21 cellular contexts compared by ENCODE assay signal in genomic region chr4:76708986-76709385, GRCh38.
A peak's percentile ranks its signal among the peaks of the same experiment; 100 is the strongest.
DNase-seq lines count a peak whose midpoint lies in the region; ATAC-seq and TF ChIP-seq lines count a peak whose summit lies in the region.
"Had no signal": no experiment of that assay in that cellular context is flagged by ENCODE, and none has a peak within 500 bp of the region (broad histone marks: within the 10 kb centered on the region; RNA-seq: fewer than 3 reads in every experiment).

No MANE protein-coding gene starts in this region.

- no peaks in the 10 kb centered on the region for H3K27me3 ChIP-seq in tibial artery
- H3K27me3 ChIP-seq: BLaER1 had no signal

- H3K27me3 Mint-ChIP-seq in mesothelial cell of epicardium (ENCODE audit: low read depth), result no peaks in the 10 kb centered on the region

- no peak for ATAC-seq in GM21619 (IDR thresholded peaks at IDR 0.05; ENCODE audit: unreplicated experiment)
- ATAC-seq in activated CD4-positive, CD25-positive, alpha-beta regulatory T cell treated with anti-CD3 and anti-CD28 coated beads, Interleukin-2, amount 50 U/mL, for 24 hours, result no peak
- no peak for ATAC-seq in HG03097 (IDR thresholded peaks at IDR 0.05; ENCODE audit: low FRiP score, unreplicated experiment)

- no peak overlapping the region for H3K4me3 ChIP-seq in coronary artery
- no peak overlapping the region for H3K4me3 ChIP-seq in tibial artery
- H3K4me3 ChIP-seq: BLaER1 had no signal

- TF ChIP-seq CTCF in coronary artery (IDR thresholded peaks at IDR 0.05) (no peak), mesothelial cell of epicardium (IDR thresholded peaks at IDR 0.05; ENCODE audit: unreplicated experiment) (no peak), tibial artery (IDR thresholded peaks at IDR 0.05) (no peak)

- H3K36me3 ChIP-seq in tibial artery, result peaks cover 7 to 11% (median 8%) of the 10 kb centered on the region in 3 donors

- H3K9me3 ChIP-seq in tibial artery, result no peaks in the 10 kb centered on the region

- peaks cover 24% of the 10 kb centered on the region for H3K4me1 Mint-ChIP-seq in mesothelial cell of epicardium

- H3K36me3 Mint-ChIP-seq in mesothelial cell of epicardium, result peaks cover 32% of the 10 kb centered on the region

- H3K27ac ChIP-seq in coronary artery (peak overlapping the region; percentile 30 to 84), tibial artery (peak overlapping the region; percentile 70 to 76)
- H3K27ac ChIP-seq: BLaER1, HL-60, KMS-11 had no signal

- H3K9me3 Mint-ChIP-seq in mesothelial cell of epicardium, result no peaks in the 10 kb centered on the region

- H3K4me1 ChIP-seq in tibial artery, result peaks cover 0 to 70% (median 35%) of the 10 kb centered on the region in 4 donors
- H3K4me1 ChIP-seq: BLaER1 had no signal

- DNase-seq in NCI-H524 treated with DMSO at 0.1 percent for 48 hours (lab: John Stamatoyannopoulos, UW) (peak; percentile 73), coronary artery (ENCODE audit: low spot score) (no peak), mesothelial cell of epicardium (ENCODE audit: low spot score in 2 of 2, unreplicated experiment in 2 of 2) (no peak), tibial artery (no peak), NCI-H2029 treated with DMSO at 0.1 percent for 48 hours (lab: John Stamatoyannopoulos, UW) (no peak)
- DNase-seq: activated T-cell treated with anti-CD3 and anti-CD28 coated beads, Interleukin-2, amount 50 U/mL, for 1 hour; DND-41; hippocampal formation; left ventricle myocardium superior; NCI-H1417 treated with DMSO at 0.1 percent for 48 hours; NCI-H446 treated with DMSO at 0.1 percent for 48 hours; occipital lobe; stimulated activated CD4-positive, alpha-beta T cell treated with anti-CD3 and anti-CD28 coated beads, Interleukin-12 subunit alpha, Interleukin-12 subunit beta, amount 100 ng/mL, for 4 hours; substantia nigra; T-helper 1 cell had no signal

- H3K4me3 Mint-ChIP-seq in mesothelial cell of epicardium, result no peak overlapping the region

- peak overlapping the region; percentile 72 for H3K27ac Mint-ChIP-seq in mesothelial cell of epicardium

- intact Hi-C loops in tibial artery (cut with DNase I; ENCODE audit: low total_unique reads), result no loop called here
